10 cellular contexts compared by ENCODE assay signal in the genomic region with DNA sequence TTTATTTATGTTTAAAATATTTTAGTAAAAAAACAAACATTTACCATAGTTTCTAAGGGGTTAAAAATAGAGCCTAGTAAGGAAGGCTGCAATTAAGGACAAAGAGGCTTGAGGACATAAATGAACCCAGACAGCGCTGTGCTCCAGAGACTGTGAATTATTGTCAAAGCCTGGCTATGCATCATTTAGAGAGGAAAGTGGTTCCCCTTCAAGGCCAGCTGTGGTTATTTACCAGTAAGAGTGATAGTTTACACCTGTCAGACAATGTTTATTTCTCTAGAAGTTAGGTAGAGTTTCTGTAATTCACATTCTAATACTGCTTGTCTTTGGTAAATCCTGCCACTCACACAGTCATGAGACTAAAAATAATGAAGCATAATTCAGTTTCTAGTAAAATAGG. TPM values are rescaled to one million over a fixed set of nuclear protein-coding genes. Genes with fewer than 3 reads are reported as not detected.
DNase-seq lines count a peak whose midpoint lies in the region; ATAC-seq and TF ChIP-seq lines count a peak whose summit lies in the region.
"Had no signal": no experiment of that assay in that cellular context is flagged by ENCODE, and none has a peak within 500 bp of the region (broad histone marks: within the 10 kb centered on the region; RNA-seq: fewer than 3 reads in every experiment).

No MANE protein-coding gene starts in this region.

- no peaks in the 10 kb centered on the region for H4K20me1 ChIP-seq in Loucy (ENCODE audit: insufficient read depth, low read length, poor library complexity, severe bottlenecking)

- H3K9me3 ChIP-seq in Loucy (ENCODE audit: insufficient read depth, low read depth, low read length) (no peaks in the 10 kb centered on the region), Caco-2 (no peaks in the 10 kb centered on the region)

- intact Hi-C loops in dorsolateral prefrontal cortex (cut with DNase I) (no loop called here), Caco-2 (cut with micrococcal nuclease; ENCODE audit: unreplicated experiment) (no loop called here), posterior vena cava (cut with DNase I) (no loop called here)
- intact Hi-C loops in activated CD4-positive, alpha-beta T cell treated with anti-CD3 and anti-CD28 coated beads, Interleukin-2, amount 10 ng/mL, durations not matched to agents 24 days and 14 days (cut with micrococcal nuclease): no loop called here

- H3K79me2 ChIP-seq in Loucy (ENCODE audit: insufficient read depth, low read length): no peaks in the 10 kb centered on the region

- no peaks in the 10 kb centered on the region for H3K9me2 ChIP-seq in Loucy (replicated peaks; ENCODE audit: low read depth, low read length)

- peak overlapping the region; percentile 2 for H3K4me2 ChIP-seq in Loucy (ENCODE audit: low read depth, low read length, poor library complexity, severe bottlenecking)

- H3K9ac ChIP-seq in Loucy (ENCODE audit: low read depth, low read length, poor library complexity, severe bottlenecking): no peak overlapping the region

- peak; percentile 77 for ATAC-seq in HG02763 (IDR thresholded peaks at IDR 0.05; ENCODE audit: unreplicated experiment)

- H3K27ac Mint-ChIP-seq in activated CD4-positive, alpha-beta T cell treated with anti-CD3 and anti-CD28 coated beads, Interleukin-2, amount 10 ng/mL, durations not matched to agents 24 days and 14 days: no peak overlapping the region
- no peak overlapping the region for H3K27ac Mint-ChIP-seq in Caco-2 (ENCODE audit: unreplicated experiment)

- H3K27me3 ChIP-seq in Loucy (ENCODE audit: insufficient read depth, low read length, poor library complexity, severe bottlenecking) (no peaks in the 10 kb centered on the region), dorsolateral prefrontal cortex (no peaks in the 10 kb centered on the region), Caco-2 (replicated peaks; ENCODE audit: control insufficient read depth, insufficient read depth, low read length) (no peaks in the 10 kb centered on the region)

- DNase-seq in SHP77 treated with DMSO at 0.1 percent for 48 hours (lab: John Stamatoyannopoulos, UW) (peak; percentile 8), SHP77 (lab: John Stamatoyannopoulos, UW) (no peak), dorsolateral prefrontal cortex (no peak), Caco-2 (no peak), posterior vena cava (ENCODE audit: low spot score) (no peak)
- no peak for DNase-seq in activated CD4-positive, alpha-beta T cell treated with anti-CD3 and anti-CD28 coated beads, Interleukin-2, amount 10 ng/mL, durations not matched to agents 24 days and 14 days
- DNase-seq: KBM-7, midbrain had no signal

- CTCF ChIA-PET in Caco-2 (lab: Charles Lee): no interaction called here

- H3F3A ChIP-seq in Loucy (ENCODE audit: low read depth): no peaks in the 10 kb centered on the region; the same call in 1 of the 2 replicates

- peaks cover 32% of the 10 kb centered on the region for H3K27me3 Mint-ChIP-seq in activated CD4-positive, alpha-beta T cell treated with anti-CD3 and anti-CD28 coated beads, Interleukin-2, amount 10 ng/mL, durations not matched to agents 24 days and 14 days
- peaks cover 12% of the 10 kb centered on the region for H3K27me3 Mint-ChIP-seq in Caco-2 (ENCODE audit: insufficient read depth, unreplicated experiment)

- POLR2A ChIA-PET in Caco-2 (lab: Charles Lee): no interaction called here

- H3K4me3 ChIP-seq in Loucy (ENCODE audit: low read length, poor library complexity, severe bottlenecking) (no peak overlapping the region), dorsolateral prefrontal cortex (no peak overlapping the region), Caco-2 (ENCODE audit: low read depth, low read length) (no peak overlapping the region)

- no peaks in the 10 kb centered on the region for H3K9me3 Mint-ChIP-seq in activated CD4-positive, alpha-beta T cell treated with anti-CD3 and anti-CD28 coated beads, Interleukin-2, amount 10 ng/mL, durations not matched to agents 24 days and 14 days
- no peaks in the 10 kb centered on the region for H3K9me3 Mint-ChIP-seq in Caco-2 (ENCODE audit: unreplicated experiment)

- no peak for TF ChIP-seq CTCF in Loucy (conservative IDR thresholded peaks at IDR 0.05; ENCODE audit: low read length)
- no peak for TF ChIP-seq CTCF in dorsolateral prefrontal cortex (IDR thresholded peaks at IDR 0.05 in 54 of 56, conservative IDR thresholded peaks at IDR 0.05 in 2 of 56; ENCODE audit: low read depth in 1 of 56, partially characterized antibody in 56 of 56)
- no peak for TF ChIP-seq CTCF in Caco-2 (IDR thresholded peaks at IDR 0.05; ENCODE audit: insufficient read depth in 1 of 2, low read depth in 1 of 2, low read length in 1 of 2, severe bottlenecking in 1 of 2, unreplicated experiment in 1 of 2)

- no peaks in the 10 kb centered on the region for H3K36me3 Mint-ChIP-seq in activated CD4-positive, alpha-beta T cell treated with anti-CD3 and anti-CD28 coated beads, Interleukin-2, amount 10 ng/mL, durations not matched to agents 24 days and 14 days (ENCODE audit: low read depth)
- no peaks in the 10 kb centered on the region for H3K36me3 Mint-ChIP-seq in Caco-2 (ENCODE audit: insufficient read depth, unreplicated experiment)

- no peak overlapping the region for H3K4me3 Mint-ChIP-seq in activated CD4-positive, alpha-beta T cell treated with anti-CD3 and anti-CD28 coated beads, Interleukin-2, amount 10 ng/mL, durations not matched to agents 24 days and 14 days
- H3K4me3 Mint-ChIP-seq in Caco-2 (ENCODE audit: unreplicated experiment): no peak overlapping the region

- no TSS peak for BruUV-seq in Caco-2 (replicated peaks; lab: Mats Ljungman, UMichigan)

- no peak overlapping the region for H2AFZ ChIP-seq in Loucy (ENCODE audit: low read length)

- no peaks in the 10 kb centered on the region for H3K36me3 ChIP-seq in Loucy (ENCODE audit: insufficient read depth, low read length)
- H3K36me3 ChIP-seq in Caco-2 (ENCODE audit: control insufficient read depth, insufficient read depth, low read length): no peaks in the 10 kb centered on the region

- H3K27ac ChIP-seq in dorsolateral prefrontal cortex: no peak overlapping the region

- H3K4me1 ChIP-seq in Loucy (ENCODE audit: insufficient read depth, low read length, poor library complexity, severe bottlenecking): peaks cover 35% of the 10 kb centered on the region
- no peaks in the 10 kb centered on the region for H3K4me1 ChIP-seq in Caco-2

- H3K4me1 Mint-ChIP-seq in activated CD4-positive, alpha-beta T cell treated with anti-CD3 and anti-CD28 coated beads, Interleukin-2, amount 10 ng/mL, durations not matched to agents 24 days and 14 days: no peaks in the 10 kb centered on the region
- no peaks in the 10 kb centered on the region for H3K4me1 Mint-ChIP-seq in Caco-2 (ENCODE audit: low read depth, unreplicated experiment)

RNA-seq across cellular contexts. Expression of a gene that starts 32.4 kb away (rescaled TPM):
- 10 to 100 TPM; 25.7 to 54.3 (median 38.9) TPM for total RNA-seq in dorsolateral prefrontal cortex
- total RNA-seq in activated CD4-positive, alpha-beta T cell treated with anti-CD3 and anti-CD28 coated beads, Interleukin-2, amount 10 ng/mL, durations not matched to agents 24 days and 14 days: 30.8 and 34.7 TPM in 2 replicates
- 20.0 and 23.1 TPM in 2 replicates for total RNA-seq in Caco-2 (2022)
- total RNA-seq in posterior vena cava: 10 to 100 TPM; 26.1 to 27.9 TPM
